ENCODE assay signal across 13 cellular contexts in genomic region chr18:25233582-25234362, GRCh38.
A peak's percentile ranks its signal among the peaks of the same experiment; 100 is the strongest.
DNase-seq lines count a peak whose midpoint lies in the region; ATAC-seq, FAIRE-seq and TF ChIP-seq lines count a peak whose summit lies in the region.
"Had no signal": no experiment of that assay in that cellular context is flagged by ENCODE, and none has a peak within 500 bp of the region (broad histone marks: within the 10 kb centered on the region; RNA-seq: fewer than 3 reads in every experiment).

No MANE protein-coding gene starts in this region.

- no peaks in the 10 kb centered on the region for H3K27me3 Mint-ChIP-seq in neural crest cell (ENCODE audit: low read depth)
- H3K27me3 Mint-ChIP-seq in naive thymus-derived CD4-positive, alpha-beta T cell = peaks cover 0 to 21% (median 0%) of the 10 kb centered on the region in 5 donors
- H3K27me3 Mint-ChIP-seq in stimulated activated naive CD8-positive, alpha-beta T cell treated with anti-CD3 and anti-CD28 coated beads, Interleukin-15, amount 100 ng/mL, for 72 hours = no peaks in the 10 kb centered on the region

- FAIRE-seq in GM12892 (lab: Jason Lieb, UNC) = no peak

- TF ChIP-seq CTCF in fibroblast of mammary gland (conservative IDR thresholded peaks at IDR 0.05; ENCODE audit: control insufficient read depth, insufficient read depth, low read depth, low read length) (no peak), neural crest cell (conservative IDR thresholded peaks at IDR 0.05) (no peak)

- no peak overlapping the region for H3K27ac Mint-ChIP-seq in neural crest cell (ENCODE audit: unreplicated experiment)
- H3K27ac Mint-ChIP-seq in naive thymus-derived CD4-positive, alpha-beta T cell = no peak overlapping the region
- H3K27ac Mint-ChIP-seq in stimulated activated naive CD8-positive, alpha-beta T cell treated with anti-CD3 and anti-CD28 coated beads, Interleukin-15, amount 100 ng/mL, for 72 hours = no peak overlapping the region

- CTCF ChIA-PET in naive thymus-derived CD4-positive, alpha-beta T cell (lab: Charles Lee) = interaction anchor here (0.8 kb wide), 1 partner anchor 116 kb away, joined by 3 read pairs; no protein-coding TSS in a partner anchor

- no peak for ATAC-seq in naive thymus-derived CD4-positive, alpha-beta T cell
- no peak for ATAC-seq in HG03457 (IDR thresholded peaks at IDR 0.05; ENCODE audit: unreplicated experiment)
- no peak for ATAC-seq in stimulated activated naive CD8-positive, alpha-beta T cell treated with anti-CD3 and anti-CD28 coated beads, Interleukin-15, amount 100 ng/mL, for 72 hours

- peak overlapping the region; percentile 10 for H3K4me3 ChIP-seq in fibroblast of mammary gland (ENCODE audit: control insufficient read depth, low read depth, low read length)
- no peak overlapping the region for H3K4me3 ChIP-seq in naive thymus-derived CD4-positive, alpha-beta T cell (ENCODE audit: low read length)
- H3K4me3 ChIP-seq: BLaER1 had no signal

- H3K27me3 ChIP-seq in naive thymus-derived CD4-positive, alpha-beta T cell (ENCODE audit: control insufficient read depth in 2 of 2, insufficient read depth in 2 of 2, low read length in 2 of 2) = no peaks in the 10 kb centered on the region
- H3K27me3 ChIP-seq: BLaER1 had no signal

- TF ChIP-seq POLR2A in GM12892 (IDR thresholded peaks at IDR 0.05; ENCODE audit: low read depth, low read length) = no peak

- H3K4me1 ChIP-seq in naive thymus-derived CD4-positive, alpha-beta T cell (ENCODE audit: control insufficient read depth in 2 of 2, insufficient read depth in 2 of 2, low read length in 2 of 2) = no peaks in the 10 kb centered on the region
- H3K4me1 ChIP-seq: BLaER1 had no signal

- H3K9me3 ChIP-seq in naive thymus-derived CD4-positive, alpha-beta T cell (ENCODE audit: control insufficient read depth in 2 of 3, low read length in 3 of 3) = no peaks in the 10 kb centered on the region
- H3K9me3 ChIP-seq: BLaER1 had no signal

- peaks cover 41% of the 10 kb centered on the region for H3K4me1 Mint-ChIP-seq in neural crest cell
- H3K4me1 Mint-ChIP-seq in naive thymus-derived CD4-positive, alpha-beta T cell = no peaks in the 10 kb centered on the region
- no peaks in the 10 kb centered on the region for H3K4me1 Mint-ChIP-seq in stimulated activated naive CD8-positive, alpha-beta T cell treated with anti-CD3 and anti-CD28 coated beads, Interleukin-15, amount 100 ng/mL, for 72 hours

- H3K36me3 ChIP-seq in naive thymus-derived CD4-positive, alpha-beta T cell (ENCODE audit: control insufficient read depth in 2 of 3, insufficient read depth in 3 of 3, low read length in 3 of 3) = no peaks in the 10 kb centered on the region
- H3K36me3 ChIP-seq: BLaER1 had no signal

- intact Hi-C loops in naive thymus-derived CD4-positive, alpha-beta T cell (cut with micrococcal nuclease) = loop anchor here in 1 of 2 donors (10.0 kb wide), 1 partner anchor 59 kb away; no protein-coding TSS in a partner anchor

- peak overlapping the region; percentile 8 for H3K4me3 Mint-ChIP-seq in neural crest cell
- H3K4me3 Mint-ChIP-seq in naive thymus-derived CD4-positive, alpha-beta T cell = no peak overlapping the region
- H3K4me3 Mint-ChIP-seq in stimulated activated naive CD8-positive, alpha-beta T cell treated with anti-CD3 and anti-CD28 coated beads, Interleukin-15, amount 100 ng/mL, for 72 hours = no peak overlapping the region

- H3K36me3 Mint-ChIP-seq in neural crest cell (ENCODE audit: low read depth) = no peaks in the 10 kb centered on the region
- H3K36me3 Mint-ChIP-seq in naive thymus-derived CD4-positive, alpha-beta T cell = no peaks in the 10 kb centered on the region

- DNase-seq in AG08395 (ENCODE audit: low spot score) (peak; percentile 35), fibroblast of mammary gland (ENCODE audit: low read depth) (peak; percentile 55), neural crest cell (ENCODE audit: low read depth, low spot score) (no peak), GM12892 (ENCODE audit: insufficient read length) (no peak)
- DNase-seq in naive thymus-derived CD4-positive, alpha-beta T cell = no peak
- no peak for DNase-seq in stimulated activated naive CD8-positive, alpha-beta T cell treated with anti-CD3 and anti-CD28 coated beads, Interleukin-15, amount 100 ng/mL, for 72 hours
- DNase-seq: islet precursor cell; NCI-H524 treated with DMSO at 0.1 percent for 48 hours; stimulated activated naive CD4-positive, alpha-beta T cell treated with Interleukin-2 at 50 U/mL for 16 hours; T-helper 9 cell had no signal

- no peaks in the 10 kb centered on the region for H3K9me3 Mint-ChIP-seq in neural crest cell
- H3K9me3 Mint-ChIP-seq in naive thymus-derived CD4-positive, alpha-beta T cell = no peaks in the 10 kb centered on the region
- no peaks in the 10 kb centered on the region for H3K9me3 Mint-ChIP-seq in stimulated activated naive CD8-positive, alpha-beta T cell treated with anti-CD3 and anti-CD28 coated beads, Interleukin-15, amount 100 ng/mL, for 72 hours

- no peak overlapping the region for H3K27ac ChIP-seq in naive thymus-derived CD4-positive, alpha-beta T cell (ENCODE audit: low read depth, low read length)
- H3K27ac ChIP-seq: BLaER1 had no signal

- POLR2A ChIA-PET in naive thymus-derived CD4-positive, alpha-beta T cell (lab: Charles Lee) = no interaction called here

TF ChIP-seq in PFSK-1, 5 proteins besides CTCF, POLR2A, EP300 and RAD21:
- TF ChIP-seq POLR2AphosphoS5 (IDR thresholded peaks at IDR 0.05; ENCODE audit: low read depth, low read length) = 0 out of 2 replicates have a peak, but pooled peaks have one; percentile 8
- TF ChIP-seq REST (IDR thresholded peaks at IDR 0.05; ENCODE audit: insufficient read depth in 1 of 2, low read depth in 2 of 2, low read length in 2 of 2) = no peak
- TF ChIP-seq SIN3A (IDR thresholded peaks at IDR 0.05; ENCODE audit: borderline replicate concordance, insufficient read depth, low read length) = no peak

Comparison
In these comparisons a context has a peak if more than half of its experiments do, and no peak if none do; other contexts are left out.
1. DNase-seq: peak in AG08395 (single experiment) and fibroblast of mammary gland (single experiment); none in neural crest cell (single experiment), naive thymus-derived CD4-positive, alpha-beta T cell (0 of 9), GM12892 (single experiment) and stimulated activated naive CD8-positive, alpha-beta T cell treated with anti-CD3 and anti-CD28 coated beads, Interleukin-15, amount 100 ng/mL, for 72 hours (0 of 2).